ENCODE assay signal across 9 cellular contexts in genomic region chr10:18140149-18140956, GRCh38. TPM values are rescaled to one million over a fixed set of nuclear protein-coding genes. Genes with fewer than 3 reads are reported as not detected.
DNase-seq lines count a peak whose midpoint lies in the region; ATAC-seq, FAIRE-seq and TF ChIP-seq lines count a peak whose summit lies in the region.
"Had no signal": no experiment of that assay in that cellular context is flagged by ENCODE, and none has a peak within 500 bp of the region (broad histone marks: within the 10 kb centered on the region; RNA-seq: fewer than 3 reads in every experiment).

Gene CACNB2 (plus strand): TSS chr10:18140424.

- no peaks in the 10 kb centered on the region for H3K4me1 Mint-ChIP-seq in activated T-helper 17 cell treated with anti-CD3 and anti-CD28 coated beads, Interleukin-2, amount 50 U/mL, for 72 hours

- H3K27ac ChIP-seq in 22Rv1: no peak within 1 kb of the TSS
- no peak within 1 kb of the TSS for H3K27ac ChIP-seq in GM12878 (ENCODE audit: control insufficient read depth, insufficient read depth)

- no peak within 1 kb of the TSS for H2AFZ ChIP-seq in GM12878 (ENCODE audit: control insufficient read depth, low read depth, low read length)

- no peaks in the 10 kb centered on the region for H3K9me3 Mint-ChIP-seq in activated T-helper 17 cell treated with anti-CD3 and anti-CD28 coated beads, Interleukin-2, amount 50 U/mL, for 72 hours
- H3K9me3 Mint-ChIP-seq: activated naive CD4-positive, alpha-beta T cell treated with anti-CD3 and anti-CD28 coated beads, Interleukin-2, amount 50 U/mL, for 72 hours had no signal

- no peaks in the 10 kb centered on the region for H3K9me3 ChIP-seq in GM12878 (replicated peaks; ENCODE audit: control insufficient read depth, insufficient read depth, low read length)

- no peaks in the 10 kb centered on the region for H3K79me2 ChIP-seq in GM12878 (ENCODE audit: control insufficient read depth, insufficient read depth, low read length)

- RAD21 ChIA-PET in GM12878 (lab: Charles Lee; ENCODE audit: unreplicated experiment): no interaction called here

- intact Hi-C loops in GM12878 (cut with micrococcal nuclease; ENCODE audit: unreplicated experiment): no loop called here
- intact Hi-C loops in sciatic nerve (cut with DNase I): no loop called here

- no peaks in the 10 kb centered on the region for H3K36me3 Mint-ChIP-seq in activated T-helper 17 cell treated with anti-CD3 and anti-CD28 coated beads, Interleukin-2, amount 50 U/mL, for 72 hours (ENCODE audit: low read depth)

- H3K27me3 ChIP-seq in H7 (ENCODE audit: control insufficient read depth, insufficient read depth, low read length) (peaks cover 15% of the 10 kb centered on the region), GM12878 (replicated peaks in 1 of 2; ENCODE audit: control insufficient read depth in 2 of 2, insufficient read depth in 2 of 2, low read length in 1 of 2) (peaks cover 3 to 4% of the 10 kb centered on the region in 2 experiments; a peak in 2 of 4 replicates)

- in situ Hi-C loops in GM12878 (cut with MboI): no loop called here

- DNase-seq in H7: peak; percentile 80
- no peak for DNase-seq in GM12878 (ENCODE audit: low read depth, low spot score)
- peak; percentile 68 for DNase-seq in sciatic nerve (ENCODE audit: low spot score)

- no peak within 1 kb of the TSS for H3K4me3 Mint-ChIP-seq in activated T-helper 17 cell treated with anti-CD3 and anti-CD28 coated beads, Interleukin-2, amount 50 U/mL, for 72 hours

- 41% methylated on average over 30 of the region's 100 CpGs for WGBS in GM12878 (ENCODE audit: insufficient coverage, insufficient replicate concordance, low lambda C conversion rate, missing lambda C conversion rate)

- no peaks in the 10 kb centered on the region for H3K36me3 ChIP-seq in H7 (replicated peaks; ENCODE audit: control insufficient read depth, insufficient read depth, low read length)
- no peaks in the 10 kb centered on the region for H3K36me3 ChIP-seq in GM12878 (ENCODE audit: control insufficient read depth in 2 of 2, insufficient read depth in 2 of 2, low read length in 1 of 2)

- POLR2A ChIA-PET in GM12878 (lab: Charles Lee): no interaction called here

- no peaks in the 10 kb centered on the region for H3K4me1 ChIP-seq in GM12878 (ENCODE audit: control insufficient read depth, insufficient read depth, low read length)

- CTCF ChIA-PET in GM12878 (lab: Yijun Ruan, JAX): no interaction called here

- no peak for TF ChIP-seq RAD21 in GM12878 (IDR thresholded peaks at IDR 0.05; ENCODE audit: insufficient read depth, low read depth, low read length)

- ATAC-seq in GM12878 (no peak), sciatic nerve (peak; percentile 83), HG02973 (IDR thresholded peaks at IDR 0.05; ENCODE audit: unreplicated experiment) (no peak), GM21619 (IDR thresholded peaks at IDR 0.05; ENCODE audit: unreplicated experiment) (no peak)
- ATAC-seq in activated T-helper 17 cell treated with anti-CD3 and anti-CD28 coated beads, Interleukin-2, amount 50 U/mL, for 72 hours (replicated peaks): no peak

- SMC1A ChIA-PET in GM12878 (lab: Charles Lee; ENCODE audit: uncharacterized antibody, unreplicated experiment): no interaction called here

- 0 out of 2 replicates have a peak within 1 kb of the TSS, but pooled peaks have one; percentile 9 for H3K4me2 ChIP-seq in GM12878 (ENCODE audit: control insufficient read depth, insufficient read depth)

- H3K27me3 Mint-ChIP-seq in activated T-helper 17 cell treated with anti-CD3 and anti-CD28 coated beads, Interleukin-2, amount 50 U/mL, for 72 hours: peaks cover 24% of the 10 kb centered on the region

- H3K9ac ChIP-seq in GM12878 (ENCODE audit: control insufficient read depth, insufficient read depth, low read length): no peak within 1 kb of the TSS

- H3K4me3 ChIP-seq in H7 (ENCODE audit: insufficient read depth, low read depth, low read length): peak within 1 kb of the TSS; percentile 68
- no peak within 1 kb of the TSS for H3K4me3 ChIP-seq in GM12878
- peak within 1 kb of the TSS; percentile 67 for H3K4me3 ChIP-seq in iPS-11a (ENCODE audit: low read depth, low read length)

- TF ChIP-seq CTCF in 22Rv1 (IDR thresholded peaks at IDR 0.05): peak; percentile 28
- TF ChIP-seq CTCF in GM12878 (IDR thresholded peaks at IDR 0.05 in 2 of 3, conservative IDR thresholded peaks at IDR 0.05 in 1 of 3; ENCODE audit: control insufficient read depth in 2 of 3, extremely low read depth in 1 of 3, insufficient read depth in 1 of 3, low read depth in 3 of 3, low read length in 3 of 3): no peak

- no TSS peak for BruUV-seq in GM12878 (replicated peaks; lab: Mats Ljungman, UMichigan)

- no peak for TF ChIP-seq POLR2A in GM12878 (IDR thresholded peaks at IDR 0.05; ENCODE audit: low read depth, low read length)

- no peak for FAIRE-seq in GM12878 (lab: Jason Lieb, UNC)

- TF ChIP-seq EP300 in GM12878 (IDR thresholded peaks at IDR 0.05; ENCODE audit: borderline replicate concordance in 1 of 2, control insufficient read depth in 1 of 2, low read depth in 2 of 2, low read length in 2 of 2): no peak

- H4K20me1 ChIP-seq in GM12878 (ENCODE audit: control insufficient read depth, insufficient read depth): no peaks in the 10 kb centered on the region

- H3K27ac Mint-ChIP-seq in activated T-helper 17 cell treated with anti-CD3 and anti-CD28 coated beads, Interleukin-2, amount 50 U/mL, for 72 hours: no peak within 1 kb of the TSS
- H3K27ac Mint-ChIP-seq: activated naive CD4-positive, alpha-beta T cell treated with anti-CD3 and anti-CD28 coated beads, Interleukin-2, amount 50 U/mL, for 72 hours had no signal

TF ChIP-seq in GM12878, 131 proteins besides CTCF, POLR2A, EP300 and RAD21:
- TF ChIP-seq RELB (IDR thresholded peaks at IDR 0.05; ENCODE audit: low read depth) (no peak), USF1 (IDR thresholded peaks at IDR 0.05; ENCODE audit: borderline replicate concordance, extremely low read length, insufficient read depth, low read depth, low read length) (no peak), CHD2 (IDR thresholded peaks at IDR 0.05; ENCODE audit: borderline replicate concordance, low read depth, low read length) (no peak), SUZ12 (IDR thresholded peaks at IDR 0.05; ENCODE audit: unreplicated experiment) (peak; percentile 71)

RNA-seq across cellular contexts. Expression of gene CACNB2, which starts in this region (rescaled TPM):
- 1.0 and 2.2 TPM in 2 replicates for total RNA-seq in H7 (2014; rRNA removed; shearing (Covaris generic))
- 6.5 and 7.7 TPM in 2 replicates for total RNA-seq in GM12878 (2013; cell fraction: nucleolus; rRNA removed)
- total RNA-seq in GM12878 (2014; rRNA removed) (1.2 and 1.6 TPM in 2 replicates), GM12878 (2014; rRNA removed; fragmentation: Illumina TruSeq; extraction: Trizol) (0.85 and 1.7 TPM in 2 replicates), GM12878 (2021) (0.93 and 1.1 TPM in 2 replicates), sciatic nerve (1.2 TPM)
- 0.34 TPM for polyA plus RNA-seq in GM12878 (2011; ENCODE audit: low read depth)
- polyA plus RNA-seq in GM12878 (2011; rRNA removed) (8.1 and 11.0 TPM in 2 replicates), GM12878 (2014; fragmentation: Illumina TruSeq; extraction: Trizol) (0.62 and 1.3 TPM in 2 replicates), GM12878 (2014; fragmentation: Nextera tagmentation; extraction: Ambion mirVana) (1 to 10 TPM; 1.0 to 1.3 TPM), GM12878 (2014; rRNA removed) (0.79 and 0.82 TPM in 2 replicates), GM12878 (2016; fragmentation: Nextera tagmentation; extraction: Ambion mirVana) (1 to 10 TPM; 1.5 to 1.6 TPM)
- 7.2 and 7.6 TPM in 2 replicates for polyA plus RNA-seq in GM12878 (2011; cell fraction: cytosol; rRNA removed)
- polyA plus RNA-seq in GM12878 (2011; cell fraction: nucleus; rRNA removed): 18.3 and 20.1 TPM in 2 replicates
- 0.70 and 0.73 TPM in 2 replicates for polyA plus RNA-seq in GM12878 (2012)
- polyA minus RNA-seq in GM12878 (2011; rRNA and poly(A)+ RNA removed): 20.4 and 21.2 TPM in 2 replicates
- 6.9 and 8.0 TPM in 2 replicates for polyA minus RNA-seq in GM12878 (2011; cell fraction: cytosol; rRNA and poly(A)+ RNA removed)
- 13.1 and 18.1 TPM in 2 replicates for polyA minus RNA-seq in GM12878 (2011; cell fraction: nucleus; rRNA and poly(A)+ RNA removed)
- total RNA-seq in activated T-helper 17 cell treated with anti-CD3 and anti-CD28 coated beads, Interleukin-2, amount 50 U/mL, for 72 hours: not detected
- total RNA-seq: activated naive CD4-positive, alpha-beta T cell treated with anti-CD3 and anti-CD28 coated beads, Interleukin-2, amount 50 U/mL, for 72 hours had no signal
